ENCODE assay signal across 7 cellular contexts in genomic region chr17:31525801-31526549, GRCh38.
DNase-seq lines count a peak whose midpoint lies in the region; FAIRE-seq and TF ChIP-seq lines count a peak whose summit lies in the region.

No MANE protein-coding gene starts in this region.

- H3K27me3 ChIP-seq in H1 (replicated peaks in 1 of 4; ENCODE audit: control insufficient read depth in 3 of 4, extremely low read depth in 1 of 4, insufficient read depth in 3 of 4, low read length in 3 of 4): no peaks in the 10 kb centered on the region

- H3K4me2 ChIP-seq in H1 (ENCODE audit: insufficient read depth in 1 of 2, low read depth in 2 of 2, low read length in 2 of 2): no peak overlapping the region

- 87% methylated on average over 16 of the region's 21 CpGs; no CpG with 5 or more reads in 1 of the 2 experiments for WGBS in H1 (ENCODE audit: extremely low coverage in 1 of 2, insufficient coverage in 1 of 2, insufficient read length in 1 of 2, insufficient replicate concordance in 2 of 2, low coverage in 1 of 2, low lambda C conversion rate in 2 of 2, missing lambda C conversion rate in 1 of 2), 2 experiments

- H2BK120ac ChIP-seq in H1 (replicated peaks; ENCODE audit: low read depth, low read length): no peak overlapping the region

- no peak overlapping the region for H3K23ac ChIP-seq in H1 (ENCODE audit: insufficient read length)

- TF ChIP-seq EP300 in H1 (IDR thresholded peaks at IDR 0.05; ENCODE audit: borderline replicate concordance in 1 of 2, low read depth in 2 of 2, low read length in 2 of 2): no peak

- TF ChIP-seq RAD21 in H1 (IDR thresholded peaks at IDR 0.05 in 1 of 2, conservative IDR thresholded peaks at IDR 0.05 in 1 of 2; ENCODE audit: low read depth in 2 of 2, low read length in 2 of 2): peak; percentile 40 to 46; a peak in 3 of 4 replicates

- H3K4me3 ChIP-seq in LNCaP clone FGC (ENCODE audit: low read depth, low read length): no peak overlapping the region
- no peak overlapping the region for H3K4me3 ChIP-seq in H1 (ENCODE audit: extremely low read depth in 1 of 4, insufficient read depth in 2 of 4, low read depth in 3 of 4, low read length in 4 of 4)
- H3K4me3 ChIP-seq in retinal pigment epithelial cell (ENCODE audit: low read length): no peak overlapping the region

- no peak overlapping the region for H3K27ac ChIP-seq in H1 (ENCODE audit: low read depth, low read length)

- H4K8ac ChIP-seq in H1 (ENCODE audit: extremely low read depth, insufficient read depth, low read length): no peak overlapping the region

- no peak overlapping the region for H4K91ac ChIP-seq in H1 (replicated peaks; ENCODE audit: insufficient read length, low read length)

- no peak overlapping the region for H3K14ac ChIP-seq in H1 (ENCODE audit: insufficient read length)

- no peak overlapping the region for H2AFZ ChIP-seq in H1 (ENCODE audit: low read length)

- no peak overlapping the region for H3K9ac ChIP-seq in H1 (replicated peaks in 1 of 4; ENCODE audit: extremely low read depth in 1 of 4, low read depth in 3 of 4, low read length in 3 of 4)

- FAIRE-seq in GM12892 (lab: Jason Lieb, UNC) (peak; percentile 51), H1 (lab: Jason Lieb, UNC) (no peak)

- POLR2A ChIA-PET in H1 (lab: Charles Lee; ENCODE audit: partially characterized antibody): no interaction called here

- CTCF ChIA-PET in H1 (lab: Charles Lee; ENCODE audit: partially characterized antibody): interaction anchor here (0.6 to 16.9 kb wide), 26 partner anchors 8 to 388 kb away, joined by 3 to 325 read pairs (median 7); no protein-coding TSS in a partner anchor

- H2BK15ac ChIP-seq in H1 (ENCODE audit: low read length): no peak overlapping the region

- H3K18ac ChIP-seq in H1 (ENCODE audit: extremely low read depth, low read length): no peak overlapping the region

- H3K36me3 ChIP-seq in H1 (ENCODE audit: control insufficient read depth in 2 of 4, insufficient read depth in 4 of 4, low read length in 3 of 4): peaks cover 8 to 51% (median 32%) of the 10 kb centered on the region in 4 experiments; a peak in 7 of 8 replicates

- no peaks in the 10 kb centered on the region for H3K79me2 ChIP-seq in H1 (ENCODE audit: control insufficient read depth in 1 of 2, insufficient read depth in 2 of 2, low read length in 2 of 2)

- H3K23me2 ChIP-seq in H1 (ENCODE audit: low read depth, low read length): no peaks in the 10 kb centered on the region

- H3K56ac ChIP-seq in H1 (replicated peaks; ENCODE audit: insufficient read length, low read depth, low read length): no peak overlapping the region

- peak; percentile 31 for TF ChIP-seq CTCF in LNCaP clone FGC (IDR thresholded peaks at IDR 0.05; ENCODE audit: control insufficient read depth, extremely low read depth, insufficient read depth)
- TF ChIP-seq CTCF in H1 (IDR thresholded peaks at IDR 0.05; ENCODE audit: control extremely low read depth in 1 of 3, insufficient read depth in 1 of 3, low read depth in 1 of 3, low read length in 3 of 3): peak; percentile 49 to 60 (median 56)
- peak; percentile 55 for TF ChIP-seq CTCF in retinal pigment epithelial cell (conservative IDR thresholded peaks at IDR 0.05; ENCODE audit: low read depth, low read length)

- H4K5ac ChIP-seq in H1 (ENCODE audit: insufficient read length, low read depth, low read length): no peak overlapping the region

- no peak overlapping the region for H2BK5ac ChIP-seq in H1 (ENCODE audit: low read depth, low read length)

- DNase-seq in GM12892 (ENCODE audit: insufficient read length) (no peak), LNCaP clone FGC (ENCODE audit: low read depth) (no peak), H1 (ENCODE audit: low read depth in 1 of 2, low spot score in 2 of 2) (no peak), retinal pigment epithelial cell (ENCODE audit: low read depth) (no peak), NOMO-1 (lab: John Stamatoyannopoulos, UW; ENCODE audit: unreplicated experiment in 2 of 2) (no peak), MV-4-11 (lab: John Stamatoyannopoulos, UW) (no peak), SHP77 treated with DMSO at 0.1 percent for 48 hours (lab: John Stamatoyannopoulos, UW) (no peak)

- TF ChIP-seq POLR2A in GM12892 (IDR thresholded peaks at IDR 0.05; ENCODE audit: low read depth, low read length) (no peak), H1 (IDR thresholded peaks at IDR 0.05; ENCODE audit: control extremely low read depth in 1 of 2, low read depth in 2 of 2, low read length in 2 of 2) (no peak)

- H3K4me1 ChIP-seq in H1 (replicated peaks in 1 of 4; ENCODE audit: control insufficient read depth in 3 of 4, insufficient read depth in 4 of 4, low read length in 3 of 4): no peaks in the 10 kb centered on the region; a peak in 3 of 7 replicates

- H3K4ac ChIP-seq in H1 (replicated peaks; ENCODE audit: insufficient read length, low read depth, low read length): no peak overlapping the region

- H2BK20ac ChIP-seq in H1 (ENCODE audit: low read length): no peak overlapping the region

- H2AK5ac ChIP-seq in H1 (ENCODE audit: low read depth, low read length): no peak overlapping the region

- H4K20me1 ChIP-seq in H1 (replicated peaks in 1 of 2; ENCODE audit: control insufficient read depth in 1 of 2, insufficient read depth in 2 of 2, low read length in 2 of 2): no peaks in the 10 kb centered on the region

- peaks cover 15 to 22% of the 10 kb centered on the region in 2 experiments for H3K9me3 ChIP-seq in H1 (ENCODE audit: insufficient read depth in 2 of 2, low read depth in 1 of 2, low read length in 1 of 2)

- H3K79me1 ChIP-seq in H1 (ENCODE audit: low read depth, low read length): no peaks in the 10 kb centered on the region

- H2BK12ac ChIP-seq in H1 (ENCODE audit: low read depth, low read length): 0 out of 2 replicates have a peak overlapping the region, but pooled peaks have one; percentile 60

TF ChIP-seq in H1, 55 proteins besides CTCF, POLR2A, EP300 and RAD21:
- TF ChIP-seq MAFK (IDR thresholded peaks at IDR 0.05; ENCODE audit: low read depth, low read length) (no peak), BRCA1 (IDR thresholded peaks at IDR 0.05; ENCODE audit: low read depth, low read length) (no peak)
